In genomic region chr11:44575288-44575672, GRCh38 we compare ENCODE assay signal across 9 cellular contexts. TPM values are rescaled to one million over a fixed set of nuclear protein-coding genes. Genes with fewer than 3 reads are reported as not detected.
DNase-seq lines count a peak whose midpoint lies in the region; ATAC-seq and FAIRE-seq lines count a peak whose summit lies in the region.
"Had no signal": no experiment of that assay in that cellular context is flagged by ENCODE, and none has a peak within 500 bp of the region (broad histone marks: within the 10 kb centered on the region; RNA-seq: fewer than 3 reads in every experiment).

No MANE protein-coding gene starts in this region.

- peak overlapping the region; percentile 94 for H3K27ac Mint-ChIP-seq in activated CD8-positive, alpha-beta T cell treated with anti-CD3 and anti-CD28 coated beads, Interleukin-2, amount 10 ng/mL, durations not matched to agents 7 days and 5 days

- H3K36me3 Mint-ChIP-seq in activated CD8-positive, alpha-beta T cell treated with anti-CD3 and anti-CD28 coated beads, Interleukin-2, amount 10 ng/mL, durations not matched to agents 7 days and 5 days (ENCODE audit: low read depth) = peaks cover 30% of the 10 kb centered on the region

- no peaks in the 10 kb centered on the region for H3K27me3 Mint-ChIP-seq in activated CD8-positive, alpha-beta T cell treated with anti-CD3 and anti-CD28 coated beads, Interleukin-2, amount 10 ng/mL, durations not matched to agents 7 days and 5 days (ENCODE audit: low read depth)

- no peak for ATAC-seq in activated CD8-positive, alpha-beta T cell treated with anti-CD3 and anti-CD28 coated beads, Interleukin-2, amount 10 ng/mL, durations not matched to agents 7 days and 5 days
- no peak for ATAC-seq in GM19023 (IDR thresholded peaks at IDR 0.05; ENCODE audit: unreplicated experiment)
- ATAC-seq: Right ventricle myocardium inferior had no signal

- CTCF ChIA-PET in activated CD8-positive, alpha-beta T cell treated with anti-CD3 and anti-CD28 coated beads, Interleukin-2, amount 10 ng/mL, durations not matched to agents 7 days and 5 days (lab: Charles Lee) = interaction anchor here (1.6 to 4.0 kb wide), 5 partner anchors 10 to 42 kb away, joined by 5 to 25 read pairs (median 10); partner anchors contain the start of gene CD82

- peaks cover 95% of the 10 kb centered on the region for H3K4me1 Mint-ChIP-seq in activated CD8-positive, alpha-beta T cell treated with anti-CD3 and anti-CD28 coated beads, Interleukin-2, amount 10 ng/mL, durations not matched to agents 7 days and 5 days (ENCODE audit: low read depth)

- POLR2A ChIA-PET in activated CD8-positive, alpha-beta T cell treated with anti-CD3 and anti-CD28 coated beads, Interleukin-2, amount 10 ng/mL, durations not matched to agents 7 days and 5 days (lab: Charles Lee) = interaction anchor here (0.6 to 2.2 kb wide), 3 partner anchors 11 to 24 kb away, joined by 3 to 13 read pairs (median 4); partner anchors contain the start of gene CD82

- H3K9me3 Mint-ChIP-seq in activated CD8-positive, alpha-beta T cell treated with anti-CD3 and anti-CD28 coated beads, Interleukin-2, amount 10 ng/mL, durations not matched to agents 7 days and 5 days (ENCODE audit: insufficient read depth) = no peaks in the 10 kb centered on the region

- peak overlapping the region; percentile 64 for H3K4me3 Mint-ChIP-seq in activated CD8-positive, alpha-beta T cell treated with anti-CD3 and anti-CD28 coated beads, Interleukin-2, amount 10 ng/mL, durations not matched to agents 7 days and 5 days

- FAIRE-seq in urothelium cell line (lab: Jason Lieb, UNC) (no peak), GM19239 (lab: Jason Lieb, UNC) (no peak)

- peak; percentile 86 for DNase-seq in activated effector memory CD4-positive, alpha-beta T cell treated with anti-CD3 and anti-CD28 coated beads, Interleukin-2, amount 50 U/mL, for 16 hours
- no peak for DNase-seq in activated effector memory CD4-positive, alpha-beta T cell treated with Interleukin-2 at 50 U/mL for 16 hours
- no peak for DNase-seq in activated CD8-positive, alpha-beta T cell treated with anti-CD3 and anti-CD28 coated beads, Interleukin-2, amount 10 ng/mL, durations not matched to agents 7 days and 5 days
- DNase-seq in iris pigment epithelial cell (ENCODE audit: low read depth) (peak; percentile 77), urothelium cell line (ENCODE audit: low spot score) (peak; percentile 47), NCI-H510A treated with DMSO at 0.1 percent for 48 hours (lab: John Stamatoyannopoulos, UW) (no peak), GM19239 (ENCODE audit: insufficient read length, low spot score) (no peak)

RNA-seq across cellular contexts. Expression of gene CD82, which starts 9.8 kb away (rescaled TPM):
- 10 to 100 TPM; 68.2 to 72.9 TPM for total RNA-seq in activated CD8-positive, alpha-beta T cell treated with anti-CD3 and anti-CD28 coated beads, Interleukin-2, amount 10 ng/mL, durations not matched to agents 7 days and 5 days

Comparison
In these comparisons a context has a peak if more than half of its experiments do, and no peak if none do; other contexts are left out.
1. DNase-seq: peak in activated effector memory CD4-positive, alpha-beta T cell treated with anti-CD3 and anti-CD28 coated beads, Interleukin-2, amount 50 U/mL, for 16 hours (single experiment), iris pigment epithelial cell (single experiment) and urothelium cell line (single experiment); none in activated effector memory CD4-positive, alpha-beta T cell treated with Interleukin-2 at 50 U/mL for 16 hours (single experiment), activated CD8-positive, alpha-beta T cell treated with anti-CD3 and anti-CD28 coated beads, Interleukin-2, amount 10 ng/mL, durations not matched to agents 7 days and 5 days (single experiment), NCI-H510A treated with DMSO at 0.1 percent for 48 hours (single experiment) and GM19239 (single experiment).